8 cellular contexts compared by ENCODE assay signal in the genomic region with DNA sequence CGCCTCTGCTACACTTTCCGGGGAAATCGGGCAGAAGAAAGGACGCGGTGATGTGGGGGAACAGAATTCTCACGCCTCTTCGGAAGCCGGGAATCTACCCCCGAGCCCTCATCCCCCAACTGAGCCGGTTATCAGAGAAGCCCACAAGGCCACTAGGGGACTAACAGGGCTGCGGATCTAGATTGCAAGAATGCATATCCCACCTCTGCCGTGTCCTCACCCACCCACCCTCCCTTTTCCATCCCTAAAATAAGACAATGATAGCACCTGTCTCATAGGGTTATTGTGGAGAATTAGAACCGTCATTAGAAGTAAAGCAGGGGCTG. TPM values are rescaled to one million over a fixed set of nuclear protein-coding genes. Genes with fewer than 3 reads are reported as not detected.
DNase-seq lines count a peak whose midpoint lies in the region; ATAC-seq and TF ChIP-seq lines count a peak whose summit lies in the region.

No MANE protein-coding gene starts in this region.

- peak overlapping the region; percentile 92 for H3K27ac ChIP-seq in cardiac muscle cell
- H3K27ac ChIP-seq in urinary bladder (ENCODE audit: low read depth): no peak overlapping the region

- H3K4me1 Mint-ChIP-seq in memory B cell: peaks cover 30% of the 10 kb centered on the region

- peak overlapping the region; percentile 98 for H3K4me3 Mint-ChIP-seq in memory B cell

- intact Hi-C loops in cardiac septum (cut with DNase I): loop anchor here (2.0 kb wide), 1 partner anchor 24 kb away; no protein-coding TSS in a partner anchor

- peak overlapping the region; percentile 85 for H3K27ac Mint-ChIP-seq in memory B cell

- H3K9me3 Mint-ChIP-seq in memory B cell: no peaks in the 10 kb centered on the region

- TF ChIP-seq CTCF in cardiac muscle cell (IDR thresholded peaks at IDR 0.05; ENCODE audit: low read depth, low read length) (no peak), astrocyte of the cerebellum (IDR thresholded peaks at IDR 0.05; ENCODE audit: low read depth, low read length, missing control alignments) (no peak)

- H3K9me3 ChIP-seq in cardiac muscle cell (ENCODE audit: low read depth): no peaks in the 10 kb centered on the region

- H3K27me3 Mint-ChIP-seq in memory B cell: no peaks in the 10 kb centered on the region

- WGBS in urinary bladder: 4% methylated on average over 13 of the region's 13 CpGs

- no peak for ATAC-seq in memory B cell (ENCODE audit: low read depth)

- DNase-seq in cardiac muscle cell (ENCODE audit: low read depth in 1 of 2, low spot score in 1 of 2) (no peak), cardiac septum (ENCODE audit: low spot score) (no peak), astrocyte of the cerebellum (ENCODE audit: low read depth) (no peak), memory B cell (ENCODE audit: low spot score in 2 of 2) (no peak), Ammon's horn (ENCODE audit: low spot score) (no peak), nucleus accumbens (lab: John Stamatoyannopoulos, UW) (no peak), NK-92 (lab: John Stamatoyannopoulos, UW; ENCODE audit: unreplicated experiment) (no peak)

- in situ Hi-C loops in astrocyte of the cerebellum (cut with HindIII; ENCODE audit: low sequenced_read_pairs): no loop called here

- H3K4me3 ChIP-seq in cardiac muscle cell (peak overlapping the region; percentile 45), astrocyte of the cerebellum (ENCODE audit: low read depth, low read length) (peak overlapping the region; percentile 55), urinary bladder (ENCODE audit: low read depth, low read length) (peak overlapping the region; percentile 41)

- peaks cover 11% of the 10 kb centered on the region for H3K36me3 ChIP-seq in cardiac muscle cell
- H3K36me3 ChIP-seq in urinary bladder (ENCODE audit: insufficient read depth): peaks cover 5% of the 10 kb centered on the region

- H3K27me3 ChIP-seq in cardiac muscle cell: no peaks in the 10 kb centered on the region

- H3K4me1 ChIP-seq in cardiac muscle cell (ENCODE audit: low read depth): peaks cover 3% of the 10 kb centered on the region
- no peaks in the 10 kb centered on the region for H3K4me1 ChIP-seq in urinary bladder (ENCODE audit: insufficient read depth)

- H3K36me3 Mint-ChIP-seq in memory B cell: peaks cover 11% of the 10 kb centered on the region

RNA-seq across cellular contexts. Expression of gene IGFLR1, which starts 1.1 kb away (rescaled TPM):
- total RNA-seq in cardiac muscle cell (1.5 and 2.6 TPM in 2 replicates), cardiac septum (4.2 TPM), urinary bladder (0.53 TPM)
- polyA plus RNA-seq in cardiac muscle cell (2.4 and 5.5 TPM in 2 replicates), urinary bladder (21.2 TPM)

RNA-seq across cellular contexts. Expression of gene U2AF1L4, which starts 4.0 kb away (rescaled TPM):
- total RNA-seq in cardiac muscle cell: 30.3 and 40.2 TPM in 2 replicates
- polyA plus RNA-seq in cardiac muscle cell: 45.5 and 61.7 TPM in 2 replicates
- 24.9 TPM for total RNA-seq in cardiac septum
- total RNA-seq in urinary bladder: 9.6 TPM
- polyA plus RNA-seq in urinary bladder: 25.3 TPM

RNA-seq across cellular contexts. Expression of gene PSENEN, which starts 4.3 kb away (rescaled TPM):
- total RNA-seq in cardiac muscle cell (43.7 and 65.4 TPM in 2 replicates), cardiac septum (43.2 TPM), urinary bladder (13.7 TPM)
- polyA plus RNA-seq in cardiac muscle cell (158 and 173 TPM in 2 replicates), urinary bladder (49.2 TPM)

RNA-seq across cellular contexts. Expression of gene LIN37, which starts 7.2 kb away (rescaled TPM):
- total RNA-seq in cardiac muscle cell (16.0 and 16.8 TPM in 2 replicates), cardiac septum (9.6 TPM), urinary bladder (5.4 TPM)
- polyA plus RNA-seq in cardiac muscle cell (11.4 and 16.3 TPM in 2 replicates), urinary bladder (18.8 TPM)

RNA-seq across cellular contexts. Expression of gene HSPB6, which starts 15.7 kb away (rescaled TPM):
- total RNA-seq in cardiac muscle cell (0.51 and 2.5 TPM in 2 replicates), cardiac septum (863 TPM), urinary bladder (25.4 TPM)
- polyA plus RNA-seq in cardiac muscle cell (0.76 and 2.6 TPM in 2 replicates), urinary bladder (657 TPM)
